26 cellular contexts compared by ENCODE assay signal in genomic region chr2:207480521-207481034, GRCh38.
"Had no signal": no experiment of that assay in that cellular context is flagged by ENCODE, and none has a peak within 500 bp of the region (broad histone marks: within the 10 kb centered on the region; RNA-seq: fewer than 3 reads in every experiment).

No MANE protein-coding gene starts in this region.

- H3K4me1 ChIP-seq: lower lobe of right lung had no signal

- H3K27me3 ChIP-seq: body of pancreas, suprapubic skin, tibial nerve had no signal

- H3K9me3 Mint-ChIP-seq: activated naive CD4-positive, alpha-beta T cell treated with anti-CD3 and anti-CD28 coated beads, Interleukin-2, amount 50 U/mL, for 24 hours; neural crest cell; stimulated activated naive CD8-positive, alpha-beta T cell treated with anti-CD3 and anti-CD28 coated beads, Interleukin-15, Interleukin-2, amounts not matched to agents 100 ng/mL and 50 ng/mL, for 24 hours; T-cell; T-helper 2 cell treated with Interferon-gamma antibody and Interleukin-4, amounts not matched to agents 5 μg/mL and 100 μg/mL, for 36 hours had no signal

- ATAC-seq: activated CD8-positive, alpha-beta T cell treated with anti-CD3 and anti-CD28 coated beads, Interleukin-2, amount 10 ng/mL, durations not matched to agents 7 days and 5 days; body of pancreas; naive thymus-derived CD4-positive, alpha-beta T cell; T-cell had no signal

- H3K27ac Mint-ChIP-seq: activated CD8-positive, alpha-beta T cell treated with anti-CD3 and anti-CD28 coated beads, Interleukin-2, amount 10 ng/mL, durations not matched to agents 7 days and 5 days; activated naive CD4-positive, alpha-beta T cell treated with anti-CD3 and anti-CD28 coated beads, Interleukin-2, amount 50 U/mL, for 24 hours; stimulated activated naive CD8-positive, alpha-beta T cell treated with anti-CD3 and anti-CD28 coated beads, Interleukin-15, Interleukin-2, amounts not matched to agents 100 ng/mL and 50 ng/mL, for 24 hours; T-helper 2 cell treated with Interferon-gamma antibody and Interleukin-4, amounts not matched to agents 5 μg/mL and 100 μg/mL, for 36 hours had no signal

- H3K27me3 Mint-ChIP-seq: activated naive CD4-positive, alpha-beta T cell treated with anti-CD3 and anti-CD28 coated beads, Interleukin-2, amount 50 U/mL, for 24 hours; naive thymus-derived CD4-positive, alpha-beta T cell; stimulated activated naive CD8-positive, alpha-beta T cell treated with anti-CD3 and anti-CD28 coated beads, Interleukin-15, Interleukin-2, amounts not matched to agents 100 ng/mL and 50 ng/mL, for 24 hours; T-cell had no signal

- DNase-seq: activated CD4-positive, alpha-beta T cell treated with anti-CD3 and anti-CD28 coated beads, Interleukin-2, amount 50 U/mL, for 1 hour; activated CD4-positive, CD25-positive, alpha-beta regulatory T cell treated with anti-CD3 and anti-CD28 coated beads, Interleukin-2, amount 50 U/mL, for 72 hours; activated CD8-positive, alpha-beta T cell treated with anti-CD3 and anti-CD28 coated beads, Interleukin-2, amount 10 ng/mL, durations not matched to agents 7 days and 5 days; activated gamma-delta T cell treated with Interleukin-2 at 50 U/mL for 16 hours; activated T-cell treated with anti-CD3 and anti-CD28 coated beads, Interleukin-2, amount 50 U/mL, for 1 hour; anterior cingulate cortex; body of pancreas; dermis blood vessel endothelial cell; effector CD8-positive, alpha-beta T cell; erythroblast; foreskin melanocyte; hippocampal formation; left cardiac atrium; lower lobe of right lung; naive thymus-derived CD4-positive, alpha-beta T cell; retina; stimulated activated CD4-positive, alpha-beta T cell treated with anti-CD3 and anti-CD28 coated beads, Interleukin-12 subunit alpha, Interleukin-12 subunit beta, amount 100 ng/mL, for 4 hours; stimulated activated CD4-positive, alpha-beta T cell treated with anti-CD3 and anti-CD28 coated beads, Interleukin-1b, Interleukin-23, amount 100 ng/mL, for 48 hours; T-cell; WERI-Rb-1 had no signal

- H3K4me3 ChIP-seq: body of pancreas, lower lobe of right lung, suprapubic skin, tibial nerve had no signal

- H3K9me3 ChIP-seq: body of pancreas, lower lobe of right lung, suprapubic skin, tibial nerve had no signal

- H3K4me1 Mint-ChIP-seq: neural crest cell had no signal

- H3K27ac ChIP-seq: body of pancreas, lower lobe of right lung, suprapubic skin, tibial nerve, WERI-Rb-1 had no signal

- H3K36me3 ChIP-seq: lower lobe of right lung, suprapubic skin, tibial nerve, WERI-Rb-1 had no signal

- H3K4me3 Mint-ChIP-seq: activated CD8-positive, alpha-beta T cell treated with anti-CD3 and anti-CD28 coated beads, Interleukin-2, amount 10 ng/mL, durations not matched to agents 7 days and 5 days; activated naive CD4-positive, alpha-beta T cell treated with anti-CD3 and anti-CD28 coated beads, Interleukin-2, amount 50 U/mL, for 24 hours; neural crest cell; stimulated activated naive CD8-positive, alpha-beta T cell treated with anti-CD3 and anti-CD28 coated beads, Interleukin-15, Interleukin-2, amounts not matched to agents 100 ng/mL and 50 ng/mL, for 24 hours; T-helper 2 cell treated with Interferon-gamma antibody and Interleukin-4, amounts not matched to agents 5 μg/mL and 100 μg/mL, for 36 hours had no signal

- H3K36me3 Mint-ChIP-seq: activated naive CD4-positive, alpha-beta T cell treated with anti-CD3 and anti-CD28 coated beads, Interleukin-2, amount 50 U/mL, for 24 hours; T-cell had no signal
